6 cellular contexts compared by ENCODE assay signal in genomic region chr14:78885884-78886283, GRCh38.
"Had no signal": no experiment of that assay in that cellular context is flagged by ENCODE, and none has a peak within 500 bp of the region (broad histone marks: within the 10 kb centered on the region; RNA-seq: fewer than 3 reads in every experiment).

No MANE protein-coding gene starts in this region.

- H3K27ac Mint-ChIP-seq: GM23338, H9 had no signal

- ATAC-seq: GM23338, K562 had no signal

- H3K4me3 Mint-ChIP-seq: GM23338, H9 had no signal

- H3K4me1 Mint-ChIP-seq: GM23338, H9 had no signal

- DNase-seq: H9, HCEC 1CT, IMR-90, KG1 had no signal

- H3K4me3 ChIP-seq: GM23338, K562 had no signal
